In genomic region chr12:93707836-93708235, GRCh38 we compare ENCODE assay signal across 15 cellular contexts. TPM values are rescaled to one million over a fixed set of nuclear protein-coding genes. Genes with fewer than 3 reads are reported as not detected.
DNase-seq lines count a peak whose midpoint lies in the region; ATAC-seq and TF ChIP-seq lines count a peak whose summit lies in the region.
"Had no signal": no experiment of that assay in that cellular context is flagged by ENCODE, and none has a peak within 500 bp of the region (broad histone marks: within the 10 kb centered on the region; RNA-seq: fewer than 3 reads in every experiment).

No MANE protein-coding gene starts in this region.

- no peak for ATAC-seq in HG03045 (IDR thresholded peaks at IDR 0.05; ENCODE audit: unreplicated experiment)

- TF ChIP-seq CTCF in AG10803 (conservative IDR thresholded peaks at IDR 0.05; ENCODE audit: low read length), result no peak

- no peak overlapping the region for H3K4me3 ChIP-seq in AG10803 (ENCODE audit: low read length)

- DNase-seq in AG10803 (ENCODE audit: low read depth) (peak; percentile 48), HT1080 (ENCODE audit: low read depth) (peak; percentile 64), amniotic epithelial cell (ENCODE audit: low read depth) (peak; percentile 81), kidney glomerular epithelial cell (lab: John Stamatoyannopoulos, UW) (peak; percentile 81), Ammon's horn (ENCODE audit: low spot score) (no peak), 8988T (no peak), GF-D8 (lab: John Stamatoyannopoulos, UW) (no peak)
- DNase-seq: activated CD4-positive, alpha-beta T cell treated with anti-CD3 and anti-CD28 coated beads for 48 hours; anterior cingulate cortex; DMS79 treated with DMSO at 0.1 percent for 48 hours; H9; NCI-H146; NCI-H524 treated with DMSO at 0.1 percent for 48 hours; stimulated activated naive CD4-positive, alpha-beta T cell had no signal

RNA-seq across cellular contexts. Expression of gene CRADD, which starts 30.7 kb away (rescaled TPM):
- total RNA-seq in HT1080 (2014; rRNA removed; shearing (Covaris generic)), result 21.4 and 21.5 TPM in 2 replicates
- 22.4 and 24.1 TPM in 2 replicates for polyA plus RNA-seq in HT1080 (2015; cell fraction: cytosol; rRNA removed)
- polyA plus RNA-seq in HT1080 (2015; cell fraction: nucleus; rRNA removed), result 11.0 and 14.9 TPM in 2 replicates

Comparison
In these comparisons a context has a peak if more than half of its experiments do, and no peak if none do; other contexts are left out.
1. DNase-seq: peak in AG10803 (single experiment), HT1080 (single experiment), amniotic epithelial cell (single experiment) and kidney glomerular epithelial cell (single experiment); none in Ammon's horn (single experiment), 8988T (single experiment) and GF-D8 (single experiment).